20 cellular contexts compared by ENCODE assay signal in genomic region chr7:106220307-106220706, GRCh38.
A peak's percentile ranks its signal among the peaks of the same experiment; 100 is the strongest.
DNase-seq lines count a peak whose midpoint lies in the region; ATAC-seq and TF ChIP-seq lines count a peak whose summit lies in the region.
"Had no signal": no experiment of that assay in that cellular context is flagged by ENCODE, and none has a peak within 500 bp of the region (broad histone marks: within the 10 kb centered on the region; RNA-seq: fewer than 3 reads in every experiment).

No MANE protein-coding gene starts in this region.

- H3K27me3 ChIP-seq in PC-3 (ENCODE audit: low read length), result no peaks in the 10 kb centered on the region
- H3K27me3 ChIP-seq: BLaER1 had no signal

- no peaks in the 10 kb centered on the region for H3K36me3 ChIP-seq in PC-3 (ENCODE audit: low read depth, low read length)
- H3K36me3 ChIP-seq: BLaER1, HAP-1 had no signal

- H3K4me3 Mint-ChIP-seq in activated CD8-positive, alpha-beta T cell treated with anti-CD3 and anti-CD28 coated beads, Interleukin-2, amount 10 ng/mL, durations not matched to agents 7 days and 5 days, result no peak overlapping the region
- H3K4me3 Mint-ChIP-seq: CD14-positive monocyte; CD4-positive, alpha-beta memory T cell had no signal

- H3K36me3 Mint-ChIP-seq in activated CD8-positive, alpha-beta T cell treated with anti-CD3 and anti-CD28 coated beads, Interleukin-2, amount 10 ng/mL, durations not matched to agents 7 days and 5 days (ENCODE audit: low read depth), result no peaks in the 10 kb centered on the region
- H3K36me3 Mint-ChIP-seq: CD14-positive monocyte; CD4-positive, alpha-beta memory T cell; IgD-negative memory B cell had no signal

- H3K27ac Mint-ChIP-seq in activated CD8-positive, alpha-beta T cell treated with anti-CD3 and anti-CD28 coated beads, Interleukin-2, amount 10 ng/mL, durations not matched to agents 7 days and 5 days, result no peak overlapping the region
- H3K27ac Mint-ChIP-seq: CD14-positive monocyte; CD4-positive, alpha-beta memory T cell; IgD-negative memory B cell had no signal

- CTCF ChIA-PET in PC-3 (lab: Charles Lee), result no interaction called here
- CTCF ChIA-PET in activated CD8-positive, alpha-beta T cell treated with anti-CD3 and anti-CD28 coated beads, Interleukin-2, amount 10 ng/mL, durations not matched to agents 7 days and 5 days (lab: Charles Lee), result no interaction called here

- 0 out of 2 replicates have a peak overlapping the region, but pooled peaks have one; percentile 7 for H3K27ac ChIP-seq in 22Rv1
- H3K27ac ChIP-seq in PC-3 (ENCODE audit: low read length), result no peak overlapping the region
- H3K27ac ChIP-seq: BLaER1, HL-60 had no signal

- no peak overlapping the region for H3K4me2 ChIP-seq in PC-3 (ENCODE audit: low read length)
- H3K4me2 ChIP-seq: A549, BLaER1 had no signal

- H3K9me2 ChIP-seq in PC-3 (replicated peaks; ENCODE audit: low read length), result no peaks in the 10 kb centered on the region

- DNase-seq in ELF-1 (ENCODE audit: low read depth, low spot score), result peak; percentile 22
- peak; percentile 38 for DNase-seq in PC-3
- no peak for DNase-seq in stimulated activated CD4-positive, alpha-beta T cell treated with anti-CD3 and anti-CD28 coated beads, Interleukin-4, amount 100 ng/mL, for 24 hours
- DNase-seq in AG20443 (ENCODE audit: low spot score), result no peak
- DNase-seq in activated CD8-positive, alpha-beta T cell treated with anti-CD3 and anti-CD28 coated beads, Interleukin-2, amount 10 ng/mL, durations not matched to agents 7 days and 5 days, result no peak
- DNase-seq: CD4-positive, alpha-beta memory T cell; COR-L47; DMS79 treated with DMSO at 0.1 percent for 48 hours; Karpas-422; KBM-7 had no signal

- H2AFZ ChIP-seq in PC-3 (ENCODE audit: low read length), result no peak overlapping the region

- H3K9me3 Mint-ChIP-seq in activated CD8-positive, alpha-beta T cell treated with anti-CD3 and anti-CD28 coated beads, Interleukin-2, amount 10 ng/mL, durations not matched to agents 7 days and 5 days (ENCODE audit: insufficient read depth), result no peaks in the 10 kb centered on the region
- H3K9me3 Mint-ChIP-seq: CD14-positive monocyte; CD4-positive, alpha-beta memory T cell; IgD-negative memory B cell had no signal

- no peak overlapping the region for H3K9ac ChIP-seq in PC-3 (ENCODE audit: low read length)
- H3K9ac ChIP-seq: BLaER1 had no signal

- no peak overlapping the region for H3K4me3 ChIP-seq in PC-3 (ENCODE audit: low read length)
- H3K4me3 ChIP-seq: A549, BLaER1, GM12878, HAP-1 had no signal

- ATAC-seq in PC-3 (no peak), esophagus mucosa (peak; percentile 85), HG03039 (IDR thresholded peaks at IDR 0.05; ENCODE audit: unreplicated experiment) (no peak)
- ATAC-seq in activated CD8-positive, alpha-beta T cell treated with anti-CD3 and anti-CD28 coated beads, Interleukin-2, amount 10 ng/mL, durations not matched to agents 7 days and 5 days, result no peak
- ATAC-seq: A549, GM12878 had no signal

- H3K27me3 Mint-ChIP-seq in activated CD8-positive, alpha-beta T cell treated with anti-CD3 and anti-CD28 coated beads, Interleukin-2, amount 10 ng/mL, durations not matched to agents 7 days and 5 days (ENCODE audit: low read depth), result peaks cover 16% of the 10 kb centered on the region

- no peak for TF ChIP-seq CTCF in 22Rv1 (IDR thresholded peaks at IDR 0.05)
- TF ChIP-seq CTCF in PC-3 (conservative IDR thresholded peaks at IDR 0.05; ENCODE audit: low read depth, low read length), result no peak

- intact Hi-C loops in PC-3 (cut with micrococcal nuclease), result no loop called here

- no TSS peak for BruUV-seq in PC-3 (replicated peaks; lab: Mats Ljungman, UMichigan)

- H3F3A ChIP-seq in PC-3 (ENCODE audit: low read length, unreplicated experiment), result peaks cover 5% of the 10 kb centered on the region

- H4K20me1 ChIP-seq in PC-3 (ENCODE audit: low read length), result no peaks in the 10 kb centered on the region
- H4K20me1 ChIP-seq: BLaER1 had no signal

- no peaks in the 10 kb centered on the region for H3K79me2 ChIP-seq in PC-3 (ENCODE audit: low read length)

- POLR2A ChIA-PET in PC-3 (lab: Charles Lee; ENCODE audit: unreplicated experiment), result no interaction called here
- POLR2A ChIA-PET in activated CD8-positive, alpha-beta T cell treated with anti-CD3 and anti-CD28 coated beads, Interleukin-2, amount 10 ng/mL, durations not matched to agents 7 days and 5 days (lab: Charles Lee), result no interaction called here

- H3K4me1 Mint-ChIP-seq in activated CD8-positive, alpha-beta T cell treated with anti-CD3 and anti-CD28 coated beads, Interleukin-2, amount 10 ng/mL, durations not matched to agents 7 days and 5 days (ENCODE audit: low read depth), result peaks cover 26% of the 10 kb centered on the region
- H3K4me1 Mint-ChIP-seq: CD14-positive monocyte, IgD-negative memory B cell had no signal

- H3K9me3 ChIP-seq in PC-3 (ENCODE audit: low read length), result no peaks in the 10 kb centered on the region
- H3K9me3 ChIP-seq: A549, BLaER1, HAP-1 had no signal

- H3K4me1 ChIP-seq in PC-3 (ENCODE audit: insufficient read depth, low read length), result peaks cover 30% of the 10 kb centered on the region
- H3K4me1 ChIP-seq: BLaER1, HAP-1 had no signal

Comparison
In these comparisons a context has a peak if more than half of its experiments do, and no peak if none do; other contexts are left out.
1. DNase-seq: peak in ELF-1 (single experiment) and PC-3 (single experiment); none in stimulated activated CD4-positive, alpha-beta T cell treated with anti-CD3 and anti-CD28 coated beads, Interleukin-4, amount 100 ng/mL, for 24 hours (single experiment), AG20443 (single experiment) and activated CD8-positive, alpha-beta T cell treated with anti-CD3 and anti-CD28 coated beads, Interleukin-2, amount 10 ng/mL, durations not matched to agents 7 days and 5 days (single experiment).